ENCODE assay signal across 8 cellular contexts in the genomic region with DNA sequence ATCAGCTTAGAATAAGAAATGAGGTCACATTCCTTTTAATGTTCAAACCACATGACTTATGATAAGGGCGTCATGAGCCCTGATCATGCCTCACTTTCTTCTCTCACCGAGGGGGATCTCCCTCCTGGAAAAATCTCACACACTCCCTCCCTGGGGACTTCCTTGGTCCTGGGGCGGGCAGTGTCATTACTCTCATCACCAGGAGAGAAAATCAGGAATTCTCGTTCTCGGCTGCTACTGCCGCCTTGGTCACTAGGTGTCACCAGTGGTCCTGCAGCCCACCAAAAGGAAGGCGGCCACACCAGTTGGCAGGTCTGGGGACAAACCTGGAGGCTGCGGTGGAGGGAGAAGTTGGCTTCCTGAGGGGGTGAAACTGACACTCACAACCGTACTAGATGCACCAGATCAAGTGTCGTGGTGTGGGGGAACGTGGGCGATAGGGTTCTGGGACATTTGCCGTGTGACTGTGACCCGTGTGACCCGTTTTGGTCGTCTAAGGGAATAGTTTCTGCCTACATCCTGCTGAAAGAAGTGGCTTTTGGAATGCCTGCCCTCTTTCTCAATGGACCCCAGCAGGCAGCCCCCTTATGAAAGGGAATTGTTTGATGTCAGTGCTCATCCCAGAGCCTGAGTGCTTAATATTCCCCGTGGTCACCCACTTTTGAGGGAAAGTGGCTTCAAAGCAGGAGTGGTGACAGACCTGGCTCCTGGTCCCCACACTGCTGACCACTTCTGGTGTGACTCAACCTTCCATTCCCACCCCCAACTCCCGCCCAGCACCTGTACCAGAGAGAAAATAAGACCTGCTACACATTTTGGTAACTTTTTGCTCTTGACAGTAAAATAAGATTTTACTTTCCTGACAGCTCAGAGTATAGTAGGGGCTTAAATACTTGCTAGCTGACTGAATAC.
DNase-seq lines count a peak whose midpoint lies in the region; ATAC-seq and TF ChIP-seq lines count a peak whose summit lies in the region.

No MANE protein-coding gene starts in this region.

- H2AFZ ChIP-seq in OCI-LY1 (ENCODE audit: low read length), result no peak overlapping the region
- H2AFZ ChIP-seq in neural progenitor cell (replicated peaks), result peak overlapping the region; percentile 86

- H3K36me3 ChIP-seq in OCI-LY1 (ENCODE audit: insufficient read depth, low read length) (no peaks in the 10 kb centered on the region), neural progenitor cell (no peaks in the 10 kb centered on the region), upper lobe of left lung (no peaks in the 10 kb centered on the region)

- no peaks in the 10 kb centered on the region for H3K9me3 ChIP-seq in OCI-LY1 (ENCODE audit: low read length)
- no peaks in the 10 kb centered on the region for H3K9me3 ChIP-seq in neural progenitor cell (ENCODE audit: low read depth)
- H3K9me3 ChIP-seq in upper lobe of left lung, result no peaks in the 10 kb centered on the region

- WGBS in upper lobe of left lung, 2 donors, result 11 to 12% methylated on average over 10 to 18 of the region's 18 CpGs

- H3K27me3 Mint-ChIP-seq in activated T-helper 2 cell treated with anti-CD3 and anti-CD28 coated beads, Interferon-gamma antibody, Interleukin-2, Interleukin-4, amounts not matched to agents 10 μg/mL and 5 μg/mL and 100 μg/mL, durations not matched to agents 14 hours and 24 hours and 36 hours (ENCODE audit: low read depth), result peaks cover 11% of the 10 kb centered on the region
- peaks cover 7% of the 10 kb centered on the region for H3K27me3 Mint-ChIP-seq in neural progenitor cell (ENCODE audit: insufficient read depth, low read depth)

- TF ChIP-seq CTCF in OCI-LY1 (IDR thresholded peaks at IDR 0.05; ENCODE audit: low read length) (peak; percentile 91), foreskin fibroblast (IDR thresholded peaks at IDR 0.05; ENCODE audit: low read depth, low read length) (peak; percentile 78), neural progenitor cell (IDR thresholded peaks at IDR 0.05) (peak; percentile 85), upper lobe of left lung (IDR thresholded peaks at IDR 0.05) (peak; percentile 32 to 70 (median 58))

- H3K27ac ChIP-seq in OCI-LY1 (ENCODE audit: low read depth, low read length, poor library complexity, severe bottlenecking) (no peak overlapping the region), neural progenitor cell (no peak overlapping the region), upper lobe of left lung (no peak overlapping the region)

- ATAC-seq in GM19452 (IDR thresholded peaks at IDR 0.05; ENCODE audit: unreplicated experiment), result peak; percentile 72
- ATAC-seq in HG03469 (IDR thresholded peaks at IDR 0.05; ENCODE audit: unreplicated experiment), result peak; percentile 80
- peak; percentile 63 to 89 for ATAC-seq in upper lobe of left lung (ENCODE audit: low FRiP score in 2 of 2)

- H3K9ac ChIP-seq in OCI-LY1 (ENCODE audit: low read length) (no peak overlapping the region), neural progenitor cell (no peak overlapping the region)

- peaks cover 13% of the 10 kb centered on the region for H3K4me1 Mint-ChIP-seq in activated T-helper 2 cell treated with anti-CD3 and anti-CD28 coated beads, Interferon-gamma antibody, Interleukin-2, Interleukin-4, amounts not matched to agents 10 μg/mL and 5 μg/mL and 100 μg/mL, durations not matched to agents 14 hours and 24 hours and 36 hours (ENCODE audit: low read depth)
- H3K4me1 Mint-ChIP-seq in neural progenitor cell, result peaks cover 4% of the 10 kb centered on the region

- no peak for TF ChIP-seq POLR2A in upper lobe of left lung (IDR thresholded peaks at IDR 0.05)

- no peak overlapping the region for H3K27ac Mint-ChIP-seq in activated T-helper 2 cell treated with anti-CD3 and anti-CD28 coated beads, Interferon-gamma antibody, Interleukin-2, Interleukin-4, amounts not matched to agents 10 μg/mL and 5 μg/mL and 100 μg/mL, durations not matched to agents 14 hours and 24 hours and 36 hours
- no peak overlapping the region for H3K27ac Mint-ChIP-seq in neural progenitor cell

- H3K9me3 Mint-ChIP-seq in activated T-helper 2 cell treated with anti-CD3 and anti-CD28 coated beads, Interferon-gamma antibody, Interleukin-2, Interleukin-4, amounts not matched to agents 10 μg/mL and 5 μg/mL and 100 μg/mL, durations not matched to agents 14 hours and 24 hours and 36 hours, result no peaks in the 10 kb centered on the region
- no peaks in the 10 kb centered on the region for H3K9me3 Mint-ChIP-seq in neural progenitor cell

- intact Hi-C loops in activated T-helper 2 cell treated with anti-CD3 and anti-CD28 coated beads, Interferon-gamma antibody, Interleukin-2, Interleukin-4, amounts not matched to agents 10 μg/mL and 5 μg/mL and 100 μg/mL, durations not matched to agents 14 hours and 24 hours and 36 hours (cut with micrococcal nuclease), result loop anchor here (1.0 kb wide), 1 partner anchor 44 kb away; no protein-coding TSS in a partner anchor

- no peaks in the 10 kb centered on the region for H3K36me3 Mint-ChIP-seq in activated T-helper 2 cell treated with anti-CD3 and anti-CD28 coated beads, Interferon-gamma antibody, Interleukin-2, Interleukin-4, amounts not matched to agents 10 μg/mL and 5 μg/mL and 100 μg/mL, durations not matched to agents 14 hours and 24 hours and 36 hours (ENCODE audit: low read depth)
- H3K36me3 Mint-ChIP-seq in neural progenitor cell, result no peaks in the 10 kb centered on the region

- H3K4me3 Mint-ChIP-seq in activated T-helper 2 cell treated with anti-CD3 and anti-CD28 coated beads, Interferon-gamma antibody, Interleukin-2, Interleukin-4, amounts not matched to agents 10 μg/mL and 5 μg/mL and 100 μg/mL, durations not matched to agents 14 hours and 24 hours and 36 hours (ENCODE audit: low read depth), result peak overlapping the region; percentile 17
- no peak overlapping the region for H3K4me3 Mint-ChIP-seq in neural progenitor cell

- TF ChIP-seq EP300 in upper lobe of left lung (IDR thresholded peaks at IDR 0.05), result no peak

- H3F3A ChIP-seq in OCI-LY1 (ENCODE audit: insufficient read depth, low read length) (no peaks in the 10 kb centered on the region), neural progenitor cell (ENCODE audit: low read depth) (peaks cover 4% of the 10 kb centered on the region)

- no peaks in the 10 kb centered on the region for H4K20me1 ChIP-seq in OCI-LY1 (ENCODE audit: insufficient read depth, low read length)
- no peaks in the 10 kb centered on the region for H4K20me1 ChIP-seq in neural progenitor cell (ENCODE audit: low read depth)

- no peaks in the 10 kb centered on the region for H3K4me1 ChIP-seq in OCI-LY1 (ENCODE audit: insufficient read depth, low read length, severe bottlenecking)
- no peaks in the 10 kb centered on the region for H3K4me1 ChIP-seq in neural progenitor cell
- H3K4me1 ChIP-seq in upper lobe of left lung, result peaks cover 3 to 10% (median 6%) of the 10 kb centered on the region in 4 donors

- no peaks in the 10 kb centered on the region for H3K79me2 ChIP-seq in OCI-LY1 (ENCODE audit: insufficient read depth, low read length)
- no peaks in the 10 kb centered on the region for H3K79me2 ChIP-seq in neural progenitor cell (ENCODE audit: low read depth)

- H3K4me2 ChIP-seq in OCI-LY1 (ENCODE audit: low read length) (no peak overlapping the region), neural progenitor cell (no peak overlapping the region)

- no peaks in the 10 kb centered on the region for H3K9me2 ChIP-seq in OCI-LY1 (ENCODE audit: low read depth, low read length)

- DNase-seq in COLO829 (ENCODE audit: low spot score), result peak; percentile 62
- no peak for DNase-seq in activated T-helper 2 cell treated with anti-CD3 and anti-CD28 coated beads, Interferon-gamma antibody, Interleukin-2, Interleukin-4, amounts not matched to agents 10 μg/mL and 5 μg/mL and 100 μg/mL, durations not matched to agents 14 hours and 24 hours and 36 hours (ENCODE audit: low spot score)
- DNase-seq in foreskin fibroblast, result peak; percentile 29 to 69
- DNase-seq in neural progenitor cell (ENCODE audit: low spot score), result peak; percentile 78
- peak in 1 of 2 donors; percentile 46 for DNase-seq in upper lobe of left lung

- H3K4me3 ChIP-seq in OCI-LY1 (ENCODE audit: low read depth, low read length, poor library complexity, severe bottlenecking) (no peak overlapping the region), foreskin fibroblast (ENCODE audit: low read depth in 1 of 2, low read length in 2 of 2) (no peak overlapping the region), neural progenitor cell (no peak overlapping the region), upper lobe of left lung (peak overlapping the region in 2 of 4 donors; percentile 8 to 11)

- H3K27me3 ChIP-seq in OCI-LY1 (ENCODE audit: insufficient read depth, low read length) (no peaks in the 10 kb centered on the region), neural progenitor cell (no peaks in the 10 kb centered on the region), upper lobe of left lung (no peaks in the 10 kb centered on the region)
